14 cellular contexts compared by ENCODE assay signal in the genomic region with DNA sequence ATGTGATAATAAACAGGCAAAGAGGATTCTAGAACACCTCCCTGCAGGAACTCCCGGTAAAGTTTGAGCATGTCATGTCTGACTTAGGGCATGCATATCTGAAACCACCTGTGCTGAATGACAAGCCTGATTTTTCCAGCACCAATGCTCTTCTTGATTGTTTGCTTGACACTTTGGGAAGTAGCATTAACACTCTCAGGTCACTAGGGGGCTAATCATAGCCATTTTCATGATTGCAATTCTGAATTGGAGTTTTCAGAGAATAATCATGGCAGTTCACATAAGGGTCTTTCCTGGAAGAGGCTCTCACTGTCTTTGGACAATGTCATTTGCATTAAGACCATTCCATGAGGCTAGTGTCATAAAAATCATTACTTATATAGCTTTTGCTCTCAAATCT.
DNase-seq lines count a peak whose midpoint lies in the region; ATAC-seq, FAIRE-seq and TF ChIP-seq lines count a peak whose summit lies in the region.
"Had no signal": no experiment of that assay in that cellular context is flagged by ENCODE, and none has a peak within 500 bp of the region (broad histone marks: within the 10 kb centered on the region; RNA-seq: fewer than 3 reads in every experiment).

No MANE protein-coding gene starts in this region.

- no peak overlapping the region for H3K4me3 Mint-ChIP-seq in endodermal cell
- H3K4me3 Mint-ChIP-seq: CD14-positive monocyte, immature natural killer cell had no signal

- ATAC-seq in GM21390 (IDR thresholded peaks at IDR 0.05; ENCODE audit: unreplicated experiment): no peak

- H3K27me3 Mint-ChIP-seq in endodermal cell (ENCODE audit: insufficient read depth): peaks cover 9% of the 10 kb centered on the region

- H3K9me3 ChIP-seq in MM.1S (replicated peaks; ENCODE audit: insufficient read depth, low read length): no peaks in the 10 kb centered on the region
- no peaks in the 10 kb centered on the region for H3K9me3 ChIP-seq in endodermal cell (ENCODE audit: control insufficient read depth, low read length)
- H3K9me3 ChIP-seq: ovary had no signal

- 76% methylated on average over 1 of the region's 1 CpG; no CpG with 5 or more reads in 1 of the 2 experiments for WGBS in endodermal cell (ENCODE audit: insufficient coverage in 1 of 2, insufficient read length in 1 of 2), 2 experiments

- H3K27ac ChIP-seq in MM.1S (ENCODE audit: low read length) (no peak overlapping the region), endodermal cell (ENCODE audit: low read depth, low read length) (no peak overlapping the region)
- H3K27ac ChIP-seq: ovary had no signal

- no peak for FAIRE-seq in RCC 7860 (lab: Jason Lieb, UNC)
- FAIRE-seq: H54, urothelium cell line had no signal

- no peaks in the 10 kb centered on the region for H3K79me2 ChIP-seq in MM.1S (ENCODE audit: low read length)

- no peaks in the 10 kb centered on the region for H3F3A ChIP-seq in MM.1S (ENCODE audit: insufficient read depth, low read length)

- H3K9me3 Mint-ChIP-seq in endodermal cell: no peaks in the 10 kb centered on the region
- H3K9me3 Mint-ChIP-seq: CD14-positive monocyte had no signal

- H3K4me2 ChIP-seq in MM.1S (ENCODE audit: low read depth, low read length): no peak overlapping the region

- no peak overlapping the region for H2AFZ ChIP-seq in MM.1S (ENCODE audit: low read length)

- H3K4me1 Mint-ChIP-seq in endodermal cell: no peaks in the 10 kb centered on the region
- H3K4me1 Mint-ChIP-seq: CD14-positive monocyte, immature natural killer cell had no signal

- no peaks in the 10 kb centered on the region for H3K36me3 Mint-ChIP-seq in endodermal cell (ENCODE audit: low read depth)
- H3K36me3 Mint-ChIP-seq: CD14-positive monocyte, immature natural killer cell had no signal

- H3K4me3 ChIP-seq in MM.1S (ENCODE audit: low read length) (no peak overlapping the region), endodermal cell (ENCODE audit: low read length) (no peak overlapping the region)
- H3K4me3 ChIP-seq: ovary had no signal

- DNase-seq in NCI-H82 (lab: John Stamatoyannopoulos, UW) (peak; percentile 14), NCI-H82 treated with DMSO at 0.1 percent for 48 hours (lab: John Stamatoyannopoulos, UW; ENCODE audit: unreplicated experiment) (no peak), MM.1S (peak; percentile 27), endodermal cell (no peak), renal cortical epithelial cell (ENCODE audit: low read depth) (peak; percentile 10), RCC 7860 (ENCODE audit: low spot score) (no peak)
- no peak for DNase-seq in activated naive CD4-positive, alpha-beta T cell treated with Interleukin-2 at 50 U/mL for 16 hours
- DNase-seq: immature natural killer cell, ovary, T1000 had no signal

- no peaks in the 10 kb centered on the region for H3K9me2 ChIP-seq in MM.1S (replicated peaks; ENCODE audit: insufficient read depth, low read length)

- H3K4me1 ChIP-seq in MM.1S (ENCODE audit: low read length) (no peaks in the 10 kb centered on the region), endodermal cell (ENCODE audit: control insufficient read depth, insufficient read depth, low read length) (no peaks in the 10 kb centered on the region)

- no peak overlapping the region for H3K27ac Mint-ChIP-seq in endodermal cell
- H3K27ac Mint-ChIP-seq: CD14-positive monocyte, immature natural killer cell had no signal

- no peaks in the 10 kb centered on the region for H3K27me3 ChIP-seq in MM.1S (replicated peaks; ENCODE audit: insufficient read depth, low read length)
- peaks cover 31% of the 10 kb centered on the region for H3K27me3 ChIP-seq in endodermal cell (ENCODE audit: control insufficient read depth, insufficient read depth, low read length, poor library complexity, severe bottlenecking)
- H3K27me3 ChIP-seq: ovary had no signal

- TF ChIP-seq CTCF in MM.1S (IDR thresholded peaks at IDR 0.05; ENCODE audit: low read length) (peak; percentile 34), endodermal cell (conservative IDR thresholded peaks at IDR 0.05) (peak; percentile 78)

- H3K9ac ChIP-seq in MM.1S (ENCODE audit: low read length): no peak overlapping the region
- H3K9ac ChIP-seq in endodermal cell (ENCODE audit: extremely low read depth, low read length, poor library complexity, severe bottlenecking): no peak overlapping the region

- H3K36me3 ChIP-seq in MM.1S (replicated peaks; ENCODE audit: insufficient read depth, low read length) (no peaks in the 10 kb centered on the region), endodermal cell (ENCODE audit: control insufficient read depth, insufficient read depth, low read length) (no peaks in the 10 kb centered on the region)
- H3K36me3 ChIP-seq: ovary had no signal

- no peaks in the 10 kb centered on the region for H4K20me1 ChIP-seq in MM.1S (ENCODE audit: insufficient read depth, low read length)

Comparison
In these comparisons a context has a peak if more than half of its experiments do, and no peak if none do; other contexts are left out.
1. DNase-seq: peak in NCI-H82 (single experiment), MM.1S (single experiment) and renal cortical epithelial cell (single experiment); none in NCI-H82 treated with DMSO at 0.1 percent for 48 hours (single experiment), endodermal cell (single experiment), RCC 7860 (single experiment) and activated naive CD4-positive, alpha-beta T cell treated with Interleukin-2 at 50 U/mL for 16 hours (single experiment).